In genomic region chr3:51391075-51391565, GRCh38 we compare ENCODE assay signal across 8 cellular contexts. TPM values are rescaled to one million over a fixed set of nuclear protein-coding genes. Genes with fewer than 3 reads are reported as not detected.
DNase-seq lines count a peak whose midpoint lies in the region; ATAC-seq, FAIRE-seq and TF ChIP-seq lines count a peak whose summit lies in the region.

TSS of gene RBM15B (plus strand) at chr3:51391285. CDS start at chr3:51391400, 115 bp downstream.

- H3K9me3 ChIP-seq in spleen = no peaks in the 10 kb centered on the region

- H3K36me3 ChIP-seq in bronchial epithelial cell (ENCODE audit: control insufficient read depth, insufficient read depth, low read length) (peaks cover 25% of the 10 kb centered on the region), spleen (peaks cover 0 to 83% (median 48%) of the 10 kb centered on the region in 6 donors)

- FAIRE-seq in bronchial epithelial cell (lab: Jason Lieb, UNC) = no peak

- in situ Hi-C loops in ACHN (cut with HindIII; ENCODE audit: low pct_ligation_motif_present, low pct_unique_long_range_greater_than_20kb, low sequenced_read_pairs) = no loop called here

- H3K4me1 ChIP-seq in spleen = peaks cover 37 to 94% (median 88%) of the 10 kb centered on the region in 6 donors

- TF ChIP-seq POLR2A in spleen (IDR thresholded peaks at IDR 0.05) = peak in 2 of 3 donors; percentile 49 to 74

- H3K27me3 ChIP-seq in bronchial epithelial cell (ENCODE audit: control insufficient read depth, insufficient read depth, low read length) (no peaks in the 10 kb centered on the region), spleen (replicated peaks in 1 of 7) (no peaks in the 10 kb centered on the region)

- H3K27ac ChIP-seq in spleen = peak within 1 kb of the TSS; percentile 78 to 94 (median 91)

- TF ChIP-seq CTCF in WI38 (IDR thresholded peaks at IDR 0.05; ENCODE audit: low read depth, low read length) = no peak
- peak; percentile 99 for TF ChIP-seq CTCF in bronchial epithelial cell (IDR thresholded peaks at IDR 0.05; ENCODE audit: insufficient read depth, low read length, severe bottlenecking)
- TF ChIP-seq CTCF in spleen (IDR thresholded peaks at IDR 0.05 in 8 of 11, conservative IDR thresholded peaks at IDR 0.05 in 3 of 11) = peak in 9 of 11 experiments; percentile 48 to 96 (median 91)

- H3K4me3 ChIP-seq in WI38 (ENCODE audit: low read depth, low read length) (peak within 1 kb of the TSS; percentile 72), bronchial epithelial cell (ENCODE audit: low read depth, low read length) (peak within 1 kb of the TSS; percentile 54), spleen (peak within 1 kb of the TSS; percentile 59 to 90 (median 66))

- ATAC-seq in GM18868 (IDR thresholded peaks at IDR 0.05; ENCODE audit: unreplicated experiment) (peak; percentile 90), HG03108 (IDR thresholded peaks at IDR 0.05; ENCODE audit: unreplicated experiment) (peak; percentile 91)

- 0% methylated on average over 30 to 83 of the region's 83 CpGs for WGBS in spleen, 5 donors

- intact Hi-C loops in spleen (cut with DNase I; ENCODE audit: low total_unique reads) = no loop called here

- DNase-seq in ACHN (peak; percentile 95), NCI-H2227 (lab: John Stamatoyannopoulos, UW; ENCODE audit: unreplicated experiment) (peak; percentile 95), bronchial epithelial cell (ENCODE audit: low read depth) (peak; percentile 84), iPS-NIHi7 (ENCODE audit: extremely low spot score) (peak; percentile 96), spleen (peak; percentile 100)

RNA-seq across cellular contexts. Expression of gene RBM15B, which starts in this region (rescaled TPM):
- total RNA-seq in bronchial epithelial cell (30.5 and 36.1 TPM in 2 replicates), spleen (10 to 100 TPM; 19.7 to 34.6 (median 29.0) TPM)
- polyA plus RNA-seq in spleen = 10 to 100 TPM in 1 of 3 donors, 1 to 10 TPM in 2; 6.4 to 10.7 (median 7.4) TPM

Comparison
In these comparisons a context has a peak if more than half of its experiments do, and no peak if none do; other contexts are left out.
1. Peak in every context shown above with its lines: DNase-seq, ATAC-seq, H3K4me3 ChIP-seq and H3K27ac ChIP-seq.